Comparison of ENCODE assay signal across 8 cellular contexts in genomic region chr15:69758291-69758771, GRCh38.
A peak's percentile ranks its signal among the peaks of the same experiment; 100 is the strongest.
DNase-seq lines count a peak whose midpoint lies in the region; ATAC-seq and TF ChIP-seq lines count a peak whose summit lies in the region.
"Had no signal": no experiment of that assay in that cellular context is flagged by ENCODE, and none has a peak within 500 bp of the region (broad histone marks: within the 10 kb centered on the region; RNA-seq: fewer than 3 reads in every experiment).

No MANE protein-coding gene starts in this region.

- H3K9me3 ChIP-seq in MG63, result peaks cover 3% of the 10 kb centered on the region; the same call in 1 of the 2 replicates

- H3K27me3 ChIP-seq in MG63, result no peaks in the 10 kb centered on the region

- no peak overlapping the region for H3K27ac ChIP-seq in RWPE1

- TF ChIP-seq CTCF in cardiac fibroblast (IDR thresholded peaks at IDR 0.05; ENCODE audit: low read depth, low read length) (no peak), RWPE1 (conservative IDR thresholded peaks at IDR 0.05; ENCODE audit: low read depth) (no peak)

- CTCF ChIA-PET in RWPE1 (lab: Yijun Ruan, JAX), result interaction anchor here (0.8 kb wide), 1 partner anchor 9 kb away, joined by 3 read pairs; no protein-coding TSS in a partner anchor

- no peak for ATAC-seq in HG03439 (IDR thresholded peaks at IDR 0.05; ENCODE audit: unreplicated experiment)

- POLR2A ChIA-PET in RWPE1 (lab: Yijun Ruan, JAX; ENCODE audit: low non-redundant PET), result no interaction called here

- no peaks in the 10 kb centered on the region for H3K36me3 ChIP-seq in MG63

- peak; percentile 71 for DNase-seq in EH (ENCODE audit: low read depth)
- DNase-seq in MG63, result peak; percentile 78
- peak; percentile 22 to 72 for DNase-seq in cardiac fibroblast (ENCODE audit: low read depth in 2 of 2)
- peak; percentile 65 for DNase-seq in renal cortical epithelial cell (ENCODE audit: low read depth)
- DNase-seq in RWPE1 (ENCODE audit: low spot score), result no peak
- no peak for DNase-seq in DMS 273 treated with DMSO at 0.1 percent for 48 hours (lab: John Stamatoyannopoulos, UW)
- DNase-seq: NCI-H2081 had no signal

- H3K4me3 ChIP-seq in MG63, result no peak overlapping the region
- H3K4me3 ChIP-seq in cardiac fibroblast (replicated peaks in 1 of 2; ENCODE audit: low read depth in 2 of 2, low read length in 2 of 2), result no peak overlapping the region

Comparison
In these comparisons a context has a peak if more than half of its experiments do, and no peak if none do; other contexts are left out.
1. DNase-seq: peak in EH (single experiment), MG63 (single experiment), cardiac fibroblast (2 of 2) and renal cortical epithelial cell (single experiment); none in RWPE1 (single experiment) and DMS 273 treated with DMSO at 0.1 percent for 48 hours (single experiment).